In the genomic region with DNA sequence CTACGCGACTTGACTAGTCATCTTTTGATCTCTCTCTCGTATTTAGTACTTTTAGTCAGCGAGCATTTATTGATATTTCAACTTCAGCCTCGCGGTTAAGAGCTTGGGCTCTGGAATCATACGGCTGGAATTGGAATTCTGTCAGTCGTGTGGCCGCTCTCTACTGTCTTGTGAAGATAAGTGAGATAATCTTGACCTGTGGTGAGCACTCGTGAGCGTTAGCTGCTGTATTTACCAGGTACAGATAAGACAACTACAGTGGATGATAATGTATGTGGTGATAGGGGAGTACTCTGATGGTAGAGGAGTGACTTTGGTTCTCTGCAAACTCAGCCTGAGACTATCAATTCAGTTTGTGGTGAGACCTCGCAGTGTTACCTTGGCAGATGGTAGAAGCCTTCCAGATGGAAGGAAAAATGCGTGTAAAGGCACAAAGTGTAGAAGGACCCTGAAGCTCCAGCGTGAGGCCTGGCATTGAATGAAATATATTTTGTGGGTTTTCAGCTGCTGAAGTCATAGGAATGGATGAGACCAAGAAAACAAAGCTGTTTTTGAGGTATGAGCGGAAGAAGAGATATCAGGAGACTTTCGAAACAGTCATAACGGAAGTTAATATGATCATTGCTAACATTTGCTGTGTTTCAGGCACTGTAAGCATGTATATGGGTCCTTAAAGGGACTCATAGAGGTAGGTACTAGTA, we compare ENCODE assay signal across 8 cellular contexts. TPM values are rescaled to one million over a fixed set of nuclear protein-coding genes. Genes with fewer than 3 reads are reported as not detected.
A peak's percentile ranks its signal among the peaks of the same experiment; 100 is the strongest.
DNase-seq lines count a peak whose midpoint lies in the region; ATAC-seq and TF ChIP-seq lines count a peak whose summit lies in the region.

No MANE protein-coding gene starts in this region.

- TF ChIP-seq CTCF in DND-41 (IDR thresholded peaks at IDR 0.05; ENCODE audit: borderline replicate concordance, extremely low read depth, low read length, poor library complexity, severe bottlenecking) (no peak), fibroblast of lung (conservative IDR thresholded peaks at IDR 0.05 in 1 of 2, IDR thresholded peaks at IDR 0.05 in 1 of 2; ENCODE audit: low read depth in 1 of 2, low read length in 2 of 2) (no peak), spleen (IDR thresholded peaks at IDR 0.05 in 8 of 11, conservative IDR thresholded peaks at IDR 0.05 in 3 of 11) (no peak)

- WGBS in spleen, 5 donors, result 6 to 10% (median 8%) methylated on average over 17 of the region's 17 CpGs

- H3K27ac ChIP-seq in DND-41 (ENCODE audit: low read length) (peak overlapping the region; percentile 96), fibroblast of lung (ENCODE audit: insufficient read depth, low read length) (peak overlapping the region; percentile 85), spleen (peak overlapping the region; percentile 94 to 99 (median 98))

- TF ChIP-seq POLR2A in spleen (IDR thresholded peaks at IDR 0.05), result no peak

- H2AFZ ChIP-seq in DND-41 (ENCODE audit: low read depth, low read length) (peak overlapping the region; percentile 87), fibroblast of lung (ENCODE audit: low read length) (peak overlapping the region; percentile 97)

- intact Hi-C loops in spleen (cut with DNase I; ENCODE audit: low total_unique reads), result loop anchor here (10.0 kb wide), 1 partner anchor 59 kb away; no protein-coding TSS in a partner anchor

- H3K9ac ChIP-seq in DND-41 (ENCODE audit: low read depth, low read length) (peak overlapping the region; percentile 90), fibroblast of lung (ENCODE audit: insufficient read depth, low read length) (peak overlapping the region; percentile 59)

- H3K36me3 ChIP-seq in DND-41 (ENCODE audit: insufficient read depth, low read length) (peaks cover 34% of the 10 kb centered on the region), fibroblast of lung (ENCODE audit: control insufficient read depth, insufficient read depth, low read length) (no peaks in the 10 kb centered on the region), spleen (peaks cover 0 to 34% (median 4%) of the 10 kb centered on the region in 6 donors)

- peaks cover 96% of the 10 kb centered on the region for H3K79me2 ChIP-seq in DND-41 (ENCODE audit: insufficient read depth, low read length)
- peaks cover 63% of the 10 kb centered on the region for H3K79me2 ChIP-seq in fibroblast of lung (ENCODE audit: control insufficient read depth, insufficient read depth, low read length)

- peak; percentile 36 for DNase-seq in DND-41
- peak; percentile 43 for DNase-seq in activated CD4-positive, CD25-positive, alpha-beta regulatory T cell treated with anti-CD3 and anti-CD28 coated beads, Interleukin-2, amount 50 U/mL, for 72 hours
- DNase-seq in fibroblast of lung (ENCODE audit: low read depth in 2 of 2), result peak; percentile 12 to 46
- DNase-seq in spleen, result no peak
- no peak for DNase-seq in NCI-H1048 (lab: John Stamatoyannopoulos, UW)
- DNase-seq in Ammon's horn (ENCODE audit: low spot score), result no peak

- H3K9me3 ChIP-seq in DND-41 (ENCODE audit: insufficient read depth, low read length, severe bottlenecking), result no peaks in the 10 kb centered on the region
- no peaks in the 10 kb centered on the region for H3K9me3 ChIP-seq in fibroblast of lung (ENCODE audit: control insufficient read depth, insufficient read depth, low read depth, low read length)
- no peaks in the 10 kb centered on the region for H3K9me3 ChIP-seq in spleen

- peaks cover 17% of the 10 kb centered on the region for H4K20me1 ChIP-seq in DND-41 (ENCODE audit: insufficient read depth, low read length)
- H4K20me1 ChIP-seq in fibroblast of lung (ENCODE audit: control insufficient read depth, extremely low read depth, insufficient read depth, low read length), result no peaks in the 10 kb centered on the region

- peaks cover 59% of the 10 kb centered on the region for H3K4me1 ChIP-seq in DND-41 (ENCODE audit: insufficient read depth, low read length)
- H3K4me1 ChIP-seq in fibroblast of lung (ENCODE audit: control insufficient read depth, extremely low read depth, insufficient read depth, low read length), result peaks cover 5% of the 10 kb centered on the region
- H3K4me1 ChIP-seq in spleen, result peaks cover 18 to 87% (median 73%) of the 10 kb centered on the region in 6 donors

- peak; percentile 11; the same call in 2 of the 3 replicates for ATAC-seq in DND-41 (ENCODE audit: insufficient read depth, low read depth)
- ATAC-seq in GM19463 (IDR thresholded peaks at IDR 0.05; ENCODE audit: unreplicated experiment), result peak; percentile 22
- ATAC-seq in HG03575 (IDR thresholded peaks at IDR 0.05; ENCODE audit: extremely low read depth, insufficient number of reproducible peaks, low FRiP score, unreplicated experiment), result peak; percentile 25

- peak overlapping the region; percentile 77 for H3K4me2 ChIP-seq in DND-41 (ENCODE audit: insufficient read depth, low read length)
- H3K4me2 ChIP-seq in fibroblast of lung (ENCODE audit: extremely low read depth, insufficient read depth, low read length), result peak overlapping the region; percentile 61

- H3K4me3 ChIP-seq in DND-41 (ENCODE audit: low read depth in 1 of 2, low read length in 2 of 2), result peak overlapping the region; percentile 64 to 82
- H3K4me3 ChIP-seq in fibroblast of lung (replicated peaks in 1 of 4; ENCODE audit: control extremely low read depth in 1 of 4, insufficient read depth in 1 of 4, low read depth in 3 of 4, low read length in 4 of 4), result peak overlapping the region; percentile 58 to 99 (median 64)
- peak overlapping the region; percentile 70 to 91 (median 76) for H3K4me3 ChIP-seq in spleen

- H3K27me3 ChIP-seq in DND-41 (ENCODE audit: insufficient read depth, low read length, poor library complexity) (no peaks in the 10 kb centered on the region), fibroblast of lung (ENCODE audit: control insufficient read depth, insufficient read depth, low read length) (no peaks in the 10 kb centered on the region), spleen (replicated peaks in 1 of 7) (no peaks in the 10 kb centered on the region)

RNA-seq across cellular contexts. Expression of gene ATM, which starts 0.7 kb away (rescaled TPM):
- total RNA-seq in fibroblast of lung, result 123 and 147 TPM in 2 replicates
- 33.8 and 37.5 TPM in 2 replicates for polyA plus RNA-seq in fibroblast of lung
- polyA plus RNA-seq in fibroblast of lung (2012), result 17.5 and 21.0 TPM in 2 replicates
- 17.2 and 19.2 TPM in 2 replicates for polyA minus RNA-seq in fibroblast of lung (ENCODE audit: low replicate concordance)
- 100 to 1,000 TPM; 186 to 408 (median 235) TPM for total RNA-seq in spleen
- polyA plus RNA-seq in spleen, result 10 to 100 TPM; 33.1 to 54.3 (median 37.6) TPM

RNA-seq across cellular contexts. Expression of gene NPAT, which starts 1.2 kb away (rescaled TPM):
- total RNA-seq in fibroblast of lung (11.0 and 12.7 TPM in 2 replicates), spleen (10 to 100 TPM; 24.2 to 40.8 (median 29.6) TPM)
- polyA plus RNA-seq in fibroblast of lung (10.2 and 10.9 TPM in 2 replicates), spleen (1 to 10 TPM; 4.5 to 4.9 (median 4.5) TPM)
- polyA plus RNA-seq in fibroblast of lung (2012), result 4.5 and 5.1 TPM in 2 replicates
- polyA minus RNA-seq in fibroblast of lung (ENCODE audit: low replicate concordance), result 1.4 and 4.6 TPM in 2 replicates

Comparison
In these comparisons a context has a peak if more than half of its experiments do, and no peak if none do; other contexts are left out.
1. DNase-seq: peak in DND-41 (single experiment), activated CD4-positive, CD25-positive, alpha-beta regulatory T cell treated with anti-CD3 and anti-CD28 coated beads, Interleukin-2, amount 50 U/mL, for 72 hours (single experiment) and fibroblast of lung (2 of 2); none in spleen (single experiment), NCI-H1048 (single experiment) and Ammon's horn (single experiment).
2. Peak in every context shown above with its lines, with median percentiles within 50 percentile points of each other: ATAC-seq, H3K27ac ChIP-seq and H3K4me3 ChIP-seq.